39 cellular contexts compared by ENCODE assay signal in genomic region chr12:52426034-52426433, GRCh38. TPM values are rescaled to one million over a fixed set of nuclear protein-coding genes. Genes with fewer than 3 reads are reported as not detected.
"Had no signal": no experiment of that assay in that cellular context is flagged by ENCODE, and none has a peak within 500 bp of the region (broad histone marks: within the 10 kb centered on the region; RNA-seq: fewer than 3 reads in every experiment).

No MANE protein-coding gene starts in this region.

- H3K4me2 ChIP-seq: KMS-11 had no signal

- H3K27ac ChIP-seq: KMS-11 had no signal

- H3K4me3 ChIP-seq: MG63 had no signal

- H3K9ac ChIP-seq: KMS-11 had no signal

- H3K9me3 ChIP-seq: MG63 had no signal

- H3K36me3 ChIP-seq: MG63 had no signal

- DNase-seq: Karpas-422, Kasumi-1, KBM-7, KG1, MG63, MM.1S, MV-4-11, NCI-H1048, NCI-H1092, NCI-H1092 treated with DMSO at 0.1 percent for 48 hours, NCI-H1105, NCI-H1105 treated with DMSO at 0.1 percent for 48 hours, NCI-H1417, NCI-H1417 treated with DMSO at 0.1 percent for 48 hours, NCI-H1436, NCI-H1436 treated with DMSO at 0.1 percent for 48 hours, NCI-H146, NCI-H1694, NCI-H1694 treated with DMSO at 0.1 percent for 48 hours, NCI-H187, NCI-H187 treated with DMSO at 0.1 percent for 48 hours, NCI-H1930, NCI-H2029, NCI-H2029 treated with DMSO at 0.1 percent for 48 hours, NCI-H2081, NCI-H2081 treated with DMSO at 0.1 percent for 48 hours, NCI-H2107, NCI-H2171, NCI-H2171 treated with DMSO at 0.1 percent for 48 hours, NCI-H2227 treated with DMSO at 0.1 percent for 48 hours, NCI-H226, NCI-H345, NCI-H446, NCI-H446 treated with DMSO at 0.1 percent for 48 hours had no signal

RNA-seq across cellular contexts. Expression of gene KRT75, which starts 8.1 kb away (rescaled TPM):
- total RNA-seq: LHCN-M2, MCF 10A, NCI-H460 had no signal

RNA-seq across cellular contexts. Expression of gene KRT82, which starts 19.9 kb away (rescaled TPM):
- total RNA-seq: LHCN-M2, M059J, MCF 10A, NCI-H460 had no signal

RNA-seq across cellular contexts. Expression of gene KRT6B, which starts 25.9 kb away (rescaled TPM):
- total RNA-seq: LHCN-M2, M059J, NCI-H460 had no signal

RNA-seq across cellular contexts. Expression of gene KRT84, which starts 40.6 kb away (rescaled TPM):
- total RNA-seq: LHCN-M2, M059J, MCF 10A, NCI-H460 had no signal

RNA-seq across cellular contexts. Expression of gene KRT6C, which starts 47.6 kb away (rescaled TPM):
- total RNA-seq: LHCN-M2, M059J, NCI-H460 had no signal
